ENCODE assay signal across 9 cellular contexts in genomic region chr11:71240865-71241691, GRCh38. TPM values are rescaled to one million over a fixed set of nuclear protein-coding genes. Genes with fewer than 3 reads are reported as not detected.
DNase-seq lines count a peak whose midpoint lies in the region; ATAC-seq and TF ChIP-seq lines count a peak whose summit lies in the region.
"Had no signal": no experiment of that assay in that cellular context is flagged by ENCODE, and none has a peak within 500 bp of the region (broad histone marks: within the 10 kb centered on the region; RNA-seq: fewer than 3 reads in every experiment).

No MANE protein-coding gene starts in this region.

- H3K27ac ChIP-seq in BLaER1 = no peak overlapping the region
- H3K27ac ChIP-seq in HUES48 (ENCODE audit: low read depth, low read length) = peak overlapping the region; percentile 63
- no peak overlapping the region for H3K27ac ChIP-seq in ovary

- H3K4me1 Mint-ChIP-seq in mesothelial cell of epicardium = peaks cover 26% of the 10 kb centered on the region

- TF ChIP-seq CTCF in cardiac fibroblast (IDR thresholded peaks at IDR 0.05; ENCODE audit: low read depth, low read length) (no peak), mesothelial cell of epicardium (IDR thresholded peaks at IDR 0.05; ENCODE audit: unreplicated experiment) (no peak), ovary (IDR thresholded peaks at IDR 0.05) (no peak)

- intact Hi-C loops in ovary (cut with DNase I) = no loop called here

- H3K27me3 Mint-ChIP-seq in mesothelial cell of epicardium (ENCODE audit: low read depth) = peaks cover 3% of the 10 kb centered on the region

- no peaks in the 10 kb centered on the region for H3K9me3 Mint-ChIP-seq in mesothelial cell of epicardium

- H3K27ac Mint-ChIP-seq in mesothelial cell of epicardium = peak overlapping the region; percentile 44

- DNase-seq in cardiac fibroblast (ENCODE audit: low read depth in 2 of 2) = peak; percentile 82 to 96
- no peak for DNase-seq in mesothelial cell of epicardium (ENCODE audit: low spot score in 2 of 2, unreplicated experiment in 2 of 2)
- DNase-seq in ovary = no peak
- no peak for DNase-seq in NCI-H146 treated with DMSO at 0.1 percent for 48 hours (lab: John Stamatoyannopoulos, UW; ENCODE audit: unreplicated experiment)
- DNase-seq: left colon had no signal

- H3K4me2 ChIP-seq in BLaER1 = peak overlapping the region; percentile 80

- H3K9me3 ChIP-seq in BLaER1 = no peaks in the 10 kb centered on the region
- no peaks in the 10 kb centered on the region for H3K9me3 ChIP-seq in HUES48 (ENCODE audit: control insufficient read depth, insufficient read depth, low read length)
- no peaks in the 10 kb centered on the region for H3K9me3 ChIP-seq in ovary

- H3K36me3 ChIP-seq in BLaER1 = no peaks in the 10 kb centered on the region
- peaks cover 22% of the 10 kb centered on the region for H3K36me3 ChIP-seq in HUES48 (ENCODE audit: control insufficient read depth, insufficient read depth, low read length)
- H3K36me3 ChIP-seq in ovary = no peaks in the 10 kb centered on the region

- H3K27me3 ChIP-seq in BLaER1 (0 out of 2 replicates have a peak, but pooled peaks cover 4% of the 10 kb centered on the region), HUES48 (ENCODE audit: control insufficient read depth, insufficient read depth, low read length) (no peaks in the 10 kb centered on the region), ovary (no peaks in the 10 kb centered on the region)

- H3K4me3 ChIP-seq in BLaER1 (no peak overlapping the region), HUES48 (ENCODE audit: low read depth, low read length) (no peak overlapping the region), cardiac fibroblast (replicated peaks in 1 of 2; ENCODE audit: low read depth in 2 of 2, low read length in 2 of 2) (peak overlapping the region in 1 of 2 donors; percentile 2), ovary (no peak overlapping the region)

- no peaks in the 10 kb centered on the region for H3K36me3 Mint-ChIP-seq in mesothelial cell of epicardium

- peak overlapping the region; percentile 5 for H3K4me3 Mint-ChIP-seq in mesothelial cell of epicardium

- no peaks in the 10 kb centered on the region; the same call in 1 of the 2 replicates for H4K20me1 ChIP-seq in BLaER1

- H3K9ac ChIP-seq in BLaER1 (no peak overlapping the region), HUES48 (ENCODE audit: low read depth, low read length) (no peak overlapping the region)

- no peak for TF ChIP-seq POLR2A in ovary (IDR thresholded peaks at IDR 0.05)

- WGBS in ovary, 3 donors = 10 to 17% (median 13%) methylated on average over 17 of the region's 17 CpGs

- ATAC-seq in GM21717 (IDR thresholded peaks at IDR 0.05; ENCODE audit: unreplicated experiment) = no peak
- no peak for ATAC-seq in HG02981 (IDR thresholded peaks at IDR 0.05; ENCODE audit: unreplicated experiment)
- ATAC-seq: left colon had no signal

- H3K4me1 ChIP-seq in BLaER1 (peaks cover 18% of the 10 kb centered on the region), HUES48 (ENCODE audit: control insufficient read depth, insufficient read depth, low read length) (peaks cover 40% of the 10 kb centered on the region), ovary (ENCODE audit: insufficient read depth) (no peaks in the 10 kb centered on the region)

- no peak for TF ChIP-seq EP300 in ovary (IDR thresholded peaks at IDR 0.05)

RNA-seq across cellular contexts. Expression of gene SHANK2, which starts 11.3 kb away (rescaled TPM):
- total RNA-seq in mesothelial cell of epicardium = 2.1 to 3.8 TPM (median 2.2 TPM) in 3 replicates
- total RNA-seq in ovary = 10 to 100 TPM in 1 of 7 donors, 1 to 10 TPM in 4, under 1 TPM in 1, not detected in 1; 0.08 to 40.4 (median 3.2) TPM
- under 1 TPM; 0.05 to 0.23 TPM for polyA plus RNA-seq in ovary

Comparison
In these comparisons a context has a peak if more than half of its experiments do, and no peak if none do; other contexts are left out.
1. DNase-seq: peak in cardiac fibroblast (2 of 2); none in mesothelial cell of epicardium (0 of 2), ovary (0 of 5) and NCI-H146 treated with DMSO at 0.1 percent for 48 hours (single experiment).